ENCODE assay signal across 11 cellular contexts in genomic region chr4:168864831-168865541, GRCh38.
A peak's percentile ranks its signal among the peaks of the same experiment; 100 is the strongest.
DNase-seq lines count a peak whose midpoint lies in the region; ATAC-seq and TF ChIP-seq lines count a peak whose summit lies in the region.
"Had no signal": no experiment of that assay in that cellular context is flagged by ENCODE, and none has a peak within 500 bp of the region (broad histone marks: within the 10 kb centered on the region; RNA-seq: fewer than 3 reads in every experiment).

No MANE protein-coding gene starts in this region.

- H3K27ac ChIP-seq in GM23248 (peak overlapping the region; percentile 60), WERI-Rb-1 (no peak overlapping the region), foreskin keratinocyte (no peak overlapping the region)

- peaks cover 3% of the 10 kb centered on the region; the same call in 1 of the 2 replicates for H3K79me2 ChIP-seq in GM23248 (ENCODE audit: insufficient read depth)

- no peaks in the 10 kb centered on the region for H3K9me2 ChIP-seq in GM23248 (ENCODE audit: insufficient read depth)

- peaks cover 56% of the 10 kb centered on the region for H3F3A ChIP-seq in GM23248 (ENCODE audit: insufficient read depth)

- ATAC-seq in foreskin keratinocyte, result no peak
- ATAC-seq: natural killer cell treated with Interleukin-12 subunit alpha and Interleukin-12 subunit beta and Interleukin-15 and Interleukin-18, amount 100 ng/mL, for 72 hours had no signal

- H3K9me3 ChIP-seq in GM23248 (ENCODE audit: low read depth), result no peaks in the 10 kb centered on the region
- no peaks in the 10 kb centered on the region for H3K9me3 ChIP-seq in WERI-Rb-1 (ENCODE audit: severe bottlenecking)
- no peaks in the 10 kb centered on the region for H3K9me3 ChIP-seq in skeletal muscle satellite cell (replicated peaks; ENCODE audit: low read length)

- no peaks in the 10 kb centered on the region for H3K36me3 ChIP-seq in GM23248 (ENCODE audit: low read depth)
- H3K36me3 ChIP-seq in WERI-Rb-1, result no peaks in the 10 kb centered on the region
- peaks cover 24% of the 10 kb centered on the region for H3K36me3 ChIP-seq in skeletal muscle satellite cell (ENCODE audit: insufficient read depth, low read length)

- peaks cover 56% of the 10 kb centered on the region for H3K4me1 ChIP-seq in GM23248 (ENCODE audit: insufficient read depth)
- peaks cover 19% of the 10 kb centered on the region for H3K4me1 ChIP-seq in foreskin keratinocyte
- peaks cover 59% of the 10 kb centered on the region for H3K4me1 ChIP-seq in skeletal muscle satellite cell (ENCODE audit: control insufficient read depth, insufficient read depth, low read length)

- H3K4me3 ChIP-seq in GM23248 (peak overlapping the region; percentile 11), WERI-Rb-1 (ENCODE audit: low read depth, low read length) (no peak overlapping the region), skeletal muscle satellite cell (ENCODE audit: low read length) (peak overlapping the region; percentile 13)

- H3K9ac ChIP-seq in GM23248, result no peak overlapping the region
- H3K9ac ChIP-seq in skeletal muscle satellite cell (ENCODE audit: low read depth, low read length), result peak overlapping the region; percentile 52

- in situ Hi-C loops in GM23248 (cut with MboI), result no loop called here

- H3K27me3 ChIP-seq in GM23248 (replicated peaks; ENCODE audit: insufficient read depth) (no peaks in the 10 kb centered on the region), WERI-Rb-1 (ENCODE audit: insufficient read depth, low read depth, severe bottlenecking) (no peaks in the 10 kb centered on the region), foreskin keratinocyte (no peaks in the 10 kb centered on the region), skeletal muscle satellite cell (ENCODE audit: control insufficient read depth, insufficient read depth, low read length) (no peaks in the 10 kb centered on the region)

- DNase-seq in GM23248, result peak; percentile 80
- DNase-seq in WERI-Rb-1, result no peak
- no peak for DNase-seq in foreskin keratinocyte
- DNase-seq in superior temporal gyrus (ENCODE audit: extremely low spot score), result no peak
- DNase-seq in stimulated activated CD8-positive, alpha-beta memory T cell treated with anti-CD3 and anti-CD28 coated beads, Interleukin-4, amount 100 ng/mL, for 48 hours, result no peak
- no peak for DNase-seq in midbrain (lab: John Stamatoyannopoulos, UW)
- DNase-seq in NCI-H526 (lab: John Stamatoyannopoulos, UW), result no peak
- DNase-seq: activated gamma-delta T cell treated with Interleukin-2 at 50 U/mL for 16 hours, T-helper 2 cell had no signal

- H3K4me2 ChIP-seq in GM23248 (ENCODE audit: unreplicated experiment), result peak overlapping the region; percentile 58
- peak overlapping the region; percentile 45 for H3K4me2 ChIP-seq in skeletal muscle satellite cell (ENCODE audit: low read length)

- H4K20me1 ChIP-seq in GM23248 (ENCODE audit: insufficient read depth), result no peaks in the 10 kb centered on the region

- 21% methylated on average over 5 of the region's 5 CpGs for WGBS in GM23248 (ENCODE audit: low coverage in 1 of 2, low lambda C conversion rate in 2 of 2, missing lambda C conversion rate in 2 of 2), 2 experiments

- no peak overlapping the region for H2AFZ ChIP-seq in GM23248

- TF ChIP-seq CTCF in WERI-Rb-1 (IDR thresholded peaks at IDR 0.05; ENCODE audit: low read depth, low read length) (peak; percentile 43), foreskin keratinocyte (conservative IDR thresholded peaks at IDR 0.05) (peak; percentile 38)
